9 cellular contexts compared by ENCODE assay signal in the genomic region with DNA sequence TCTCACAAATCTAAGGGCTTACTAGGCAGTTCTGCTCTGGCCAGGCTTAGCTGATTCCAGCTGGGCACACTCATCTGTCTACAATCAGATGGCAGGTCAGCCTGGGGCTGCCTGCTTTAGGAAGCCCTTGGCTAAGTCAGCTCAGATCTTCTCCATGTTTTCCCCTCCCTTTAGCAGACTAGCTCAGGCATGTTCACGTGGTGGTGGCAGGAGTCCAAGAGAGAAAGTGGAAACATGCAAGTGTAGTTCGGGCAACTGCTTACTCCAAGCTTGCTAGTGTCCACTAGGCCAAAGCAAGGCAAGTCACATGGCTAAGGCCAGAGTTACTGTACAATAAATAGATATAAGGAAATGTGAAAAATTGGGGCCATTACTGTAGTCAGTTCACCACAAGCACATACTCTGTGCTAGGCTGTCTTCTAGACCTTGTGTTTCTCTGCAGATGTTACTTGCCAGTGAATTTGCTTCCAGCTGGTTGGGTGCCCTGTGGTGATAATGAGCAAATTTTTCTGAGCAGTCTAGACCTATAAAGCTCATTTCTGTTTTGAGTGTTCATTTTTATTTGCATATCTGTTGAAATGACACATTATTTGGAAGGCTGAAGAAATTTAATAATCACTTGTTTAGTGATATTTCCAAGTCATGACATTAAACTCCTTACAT. TPM values are rescaled to one million over a fixed set of nuclear protein-coding genes. Genes with fewer than 3 reads are reported as not detected.
DNase-seq lines count a peak whose midpoint lies in the region; ATAC-seq, FAIRE-seq and TF ChIP-seq lines count a peak whose summit lies in the region.
"Had no signal": no experiment of that assay in that cellular context is flagged by ENCODE, and none has a peak within 500 bp of the region (broad histone marks: within the 10 kb centered on the region; RNA-seq: fewer than 3 reads in every experiment).

No MANE protein-coding gene starts in this region.

- no peaks in the 10 kb centered on the region for H3K4me1 ChIP-seq in thymus (ENCODE audit: control insufficient read depth, insufficient read depth, low read length)

- in situ Hi-C loops in GM13977 (cut with MboI; ENCODE audit: low pct_unique_long_range_greater_than_20kb, low sequenced_read_pairs, unreplicated experiment) = no loop called here

- H3K27me3 ChIP-seq in thymus (ENCODE audit: control insufficient read depth, insufficient read depth) = no peaks in the 10 kb centered on the region

- ATAC-seq in left colon = peak; percentile 81
- no peak for ATAC-seq in HG02840 (IDR thresholded peaks at IDR 0.05; ENCODE audit: low FRiP score, unreplicated experiment)

- WGBS in thymus = 88% methylated on average over 2 of the region's 2 CpGs

- peak overlapping the region; percentile 42 for H3K27ac ChIP-seq in thymus (ENCODE audit: low read depth)

- intact Hi-C loops in left colon (cut with DNase I, micrococcal nuclease) = no loop called here

- DNase-seq in LoVo (ENCODE audit: low spot score) (peak; percentile 11), cardiac fibroblast (ENCODE audit: low read depth in 2 of 2) (peak; percentile 82 to 94), left colon (peak; percentile 79), GM13977 (ENCODE audit: low spot score) (no peak), HTR-8/SVneo (ENCODE audit: insufficient read length, low spot score) (no peak)
- DNase-seq in central memory CD4-positive, alpha-beta T cell = no peak
- DNase-seq: activated B cell treated with CpG ODN at 0.5 μM for 24 hours had no signal

- peaks cover 6% of the 10 kb centered on the region for H3K36me3 ChIP-seq in thymus (ENCODE audit: control insufficient read depth, insufficient read depth)

- no peak for TF ChIP-seq CTCF in cardiac fibroblast (IDR thresholded peaks at IDR 0.05; ENCODE audit: low read depth, low read length)
- no peak for TF ChIP-seq CTCF in GM13977 (IDR thresholded peaks at IDR 0.05; ENCODE audit: extremely low read depth, insufficient read depth, missing control alignments)

- no peaks in the 10 kb centered on the region for H3K9me3 ChIP-seq in thymus (ENCODE audit: control insufficient read depth)

- no peak overlapping the region for H3K4me3 ChIP-seq in cardiac fibroblast (replicated peaks in 1 of 2; ENCODE audit: low read depth in 2 of 2, low read length in 2 of 2)
- H3K4me3 ChIP-seq in thymus (ENCODE audit: low read length) = no peak overlapping the region

- no peak for FAIRE-seq in HTR-8/SVneo (lab: Jason Lieb, UNC)

RNA-seq across cellular contexts. Expression of a gene that starts 38.3 kb away (rescaled TPM):
- total RNA-seq in left colon = 1 to 10 TPM; 2.9 to 4.7 TPM
- 6.6 TPM for polyA plus RNA-seq in thymus

Comparison
In these comparisons a context has a peak if more than half of its experiments do, and no peak if none do; other contexts are left out.
1. DNase-seq: peak in LoVo (single experiment), cardiac fibroblast (2 of 2) and left colon (2 of 2); none in GM13977 (single experiment), HTR-8/SVneo (single experiment) and central memory CD4-positive, alpha-beta T cell (single experiment).